In genomic region chr3:187875868-187876267, GRCh38 we compare ENCODE assay signal across 33 cellular contexts.
"Had no signal": no experiment of that assay in that cellular context is flagged by ENCODE, and none has a peak within 500 bp of the region (broad histone marks: within the 10 kb centered on the region; RNA-seq: fewer than 3 reads in every experiment).

No MANE protein-coding gene starts in this region.

- H3K27ac ChIP-seq: brain microvascular endothelial cell, colonic mucosa, WERI-Rb-1 had no signal

- ATAC-seq: activated CD8-positive, alpha-beta memory T cell treated with anti-CD3 and anti-CD28 coated beads, Interleukin-2, amount 10 ng/mL, durations not matched to agents 7 days and 5 days; Panc1 had no signal

- H3K27me3 ChIP-seq: brain microvascular endothelial cell, colonic mucosa had no signal

- H3K4me1 ChIP-seq: colonic mucosa had no signal

- DNase-seq: activated CD4-positive, alpha-beta memory T cell treated with anti-CD3 and anti-CD28 coated beads, Interleukin-2, amount 10 ng/mL, durations not matched to agents 7 days and 5 days; activated CD4-positive, alpha-beta T cell treated with anti-CD3 and anti-CD28 coated beads for 1 hour; activated CD4-positive, alpha-beta T cell treated with anti-CD3 and anti-CD28 coated beads for 48 hours; activated CD4-positive, CD25-positive, alpha-beta regulatory T cell; activated CD8-positive, alpha-beta memory T cell treated with anti-CD3 and anti-CD28 coated beads for 24 hours; activated CD8-positive, alpha-beta memory T cell treated with anti-CD3 and anti-CD28 coated beads, Interleukin-2, amount 10 ng/mL, durations not matched to agents 7 days and 5 days; activated CD8-positive, alpha-beta memory T cell treated with anti-CD3 and anti-CD28 coated beads, Interleukin-2, amount 50 U/mL, for 48 hours; activated effector memory CD4-positive, alpha-beta T cell treated with Interleukin-2 at 50 U/mL for 16 hours; activated naive CD4-positive, alpha-beta T cell treated with anti-CD3 and anti-CD28 coated beads, Interleukin-2, amount 10 ng/mL, durations not matched to agents 7 days and 5 days; activated naive CD8-positive, alpha-beta T cell treated with anti-CD3 and anti-CD28 coated beads for 36 hours; activated T-cell treated with anti-CD3 and anti-CD28 coated beads, Interleukin-2, amount 50 U/mL, for 48 hours; amniotic stem cell; aorta; brain microvascular endothelial cell; central memory CD4-positive, alpha-beta T cell; colonic mucosa; Kasumi-1; KBM-7; NCI-H1105; NCI-H1417 treated with DMSO at 0.1 percent for 48 hours; NCI-H187 treated with DMSO at 0.1 percent for 48 hours; NCI-H2081; NCI-H345; NCI-H526; NCI-H748 treated with DMSO at 0.1 percent for 48 hours; NK-92 treated with Interleukin-12 subunit alpha and Interleukin-12 subunit beta, amount 100 ng/mL, for 24 hours; SHP77 treated with DMSO at 0.1 percent for 48 hours; SW 1271; T-helper 1 cell; T-helper 2 cell; T-helper 9 cell; WERI-Rb-1 had no signal

- H3K36me3 ChIP-seq: brain microvascular endothelial cell, colonic mucosa, WERI-Rb-1 had no signal

- H3K4me3 ChIP-seq: colonic mucosa had no signal

- H3K9me3 ChIP-seq: colonic mucosa had no signal
